In genomic region chr14:21169587-21169986, GRCh38 we compare ENCODE assay signal across 1 cellular context.
TF ChIP-seq lines count a peak whose summit lies in the region.

No MANE protein-coding gene starts in this region.

TF ChIP-seq in HepG2, 621 proteins besides CTCF, POLR2A, EP300 and RAD21 (continued from another document):
- TF ChIP-seq ZHX2 (IDR thresholded peaks at IDR 0.05; ENCODE audit: low read depth) (no peak), ZHX2 (CRISPR knock-in tag; IDR thresholded peaks at IDR 0.05; ENCODE audit: borderline replicate concordance) (no peak), HMGA1 (CRISPR knock-in tag; conservative IDR thresholded peaks at IDR 0.05) (no peak), CREM (IDR thresholded peaks at IDR 0.05) (no peak), CREM (CRISPR knock-in tag; IDR thresholded peaks at IDR 0.05) (no peak), NCOA2 (CRISPR knock-in tag; IDR thresholded peaks at IDR 0.05) (no peak), CHCHD3 (CRISPR knock-in tag; IDR thresholded peaks at IDR 0.05) (no peak), FOXP1 (IDR thresholded peaks at IDR 0.05) (no peak), FOXP1 (CRISPR knock-in tag; IDR thresholded peaks at IDR 0.05) (no peak), CBX5 (CRISPR knock-in tag; IDR thresholded peaks at IDR 0.05; ENCODE audit: borderline replicate concordance) (no peak)
- TF ChIP-seq, protein P1, sequence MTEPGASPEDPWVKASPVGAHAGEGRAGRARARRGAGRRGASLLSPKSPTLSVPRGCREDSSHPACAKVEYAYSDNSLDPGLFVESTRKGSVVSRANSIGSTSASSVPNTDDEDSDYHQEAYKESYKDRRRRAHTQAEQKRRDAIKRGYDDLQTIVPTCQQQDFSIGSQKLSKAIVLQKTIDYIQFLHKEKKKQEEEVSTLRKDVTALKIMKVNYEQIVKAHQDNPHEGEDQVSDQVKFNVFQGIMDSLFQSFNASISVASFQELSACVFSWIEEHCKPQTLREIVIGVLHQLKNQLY (CRISPR knock-in tag; IDR thresholded peaks at IDR 0.05) = no peak
